25 cellular contexts compared by ENCODE assay signal in the genomic region with DNA sequence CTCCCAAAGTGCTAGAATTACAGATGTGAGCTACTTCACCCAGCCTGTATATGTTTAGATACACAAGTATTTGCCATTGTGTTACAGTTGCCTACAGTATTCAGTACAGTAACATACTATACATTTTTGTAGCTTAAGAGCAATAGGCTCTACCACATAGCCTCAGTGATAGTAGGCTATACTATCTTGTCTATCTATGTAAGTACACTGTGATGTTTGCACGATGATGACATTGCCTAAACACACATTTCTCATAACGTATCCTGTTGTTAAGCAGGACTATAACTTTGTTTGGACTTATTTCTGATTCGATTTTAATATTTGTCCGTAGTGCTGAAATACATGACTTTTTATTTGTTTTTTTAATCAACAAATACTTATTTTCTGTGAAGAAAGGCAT.
"Had no signal": no experiment of that assay in that cellular context is flagged by ENCODE, and none has a peak within 500 bp of the region (broad histone marks: within the 10 kb centered on the region; RNA-seq: fewer than 3 reads in every experiment).

No MANE protein-coding gene starts in this region.

- DNase-seq: IMR-90, Kasumi-1, KG1, MG63, NCI-H1092, NCI-H1105 treated with DMSO at 0.1 percent for 48 hours, NCI-H1417 treated with DMSO at 0.1 percent for 48 hours, NCI-H146, NCI-H1694 treated with DMSO at 0.1 percent for 48 hours, NCI-H1930, NCI-H2081, NCI-H2171, NCI-H226, NCI-H446, NCI-H510A, NCI-H524 treated with DMSO at 0.1 percent for 48 hours, NCI-H69, NCI-H774, SHP77, SK-N-SH, SW 1271, T-cell had no signal

- H3K9me3 ChIP-seq: MG63, SK-N-SH had no signal

- H3K4me3 ChIP-seq: MG63 had no signal

- H3K27me3 ChIP-seq: MG63 had no signal

- ATAC-seq: Panc1, T-cell had no signal

- H3K4me2 ChIP-seq: SK-N-SH had no signal

- H3K9ac ChIP-seq: SK-N-SH had no signal

- H3K9me2 ChIP-seq: SK-N-SH had no signal

- H3K27ac ChIP-seq: HL-60, RWPE1 had no signal
